Comparison of ENCODE assay signal across 1 cellular context in the genomic region with DNA sequence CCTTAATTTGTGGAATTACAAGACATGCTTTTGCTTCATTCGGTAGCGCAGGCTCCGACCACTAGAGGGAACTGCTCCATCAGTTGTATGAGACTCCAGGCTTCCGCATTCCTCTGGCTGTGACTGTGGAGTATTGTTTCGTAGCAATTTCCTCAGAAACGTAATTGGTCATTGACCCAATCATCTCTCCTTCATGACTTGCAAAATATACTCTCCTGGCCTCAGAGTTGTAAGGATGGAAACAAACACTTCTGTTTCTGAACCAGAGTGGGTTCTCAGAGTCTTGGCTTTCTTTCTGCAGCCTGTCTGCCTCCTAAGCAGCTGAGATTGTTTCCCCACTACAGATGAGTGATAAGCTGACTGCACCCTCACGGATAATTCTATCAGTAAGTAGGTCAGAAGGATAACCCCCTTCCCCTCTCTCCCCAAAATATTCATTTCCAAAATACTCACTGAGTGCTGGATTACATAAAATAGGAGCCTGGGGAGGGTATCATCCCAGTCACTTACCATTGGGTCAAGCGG.
A peak's percentile ranks its signal among the peaks of the same experiment; 100 is the strongest.
TF ChIP-seq lines count a peak whose summit lies in the region.

No MANE protein-coding gene starts in this region.

TF ChIP-seq in K562, 482 proteins besides CTCF, POLR2A, EP300 and RAD21 (continued from another document):
- TF ChIP-seq ARID3A (IDR thresholded peaks at IDR 0.05; ENCODE audit: borderline replicate concordance, low read depth, low read length) (no peak), SMARCA5 (IDR thresholded peaks at IDR 0.05) (no peak), STAT5A (IDR thresholded peaks at IDR 0.05; ENCODE audit: borderline replicate concordance, low read length) (no peak), ZFP36 (IDR thresholded peaks at IDR 0.05; ENCODE audit: low read depth, low read length, partially characterized antibody) (no peak), POLR2H (tag; IDR thresholded peaks at IDR 0.05; ENCODE audit: low read depth) (peak; percentile 42; the same call in 1 of the 2 replicates), USF2 (CRISPR knock-in tag; IDR thresholded peaks at IDR 0.05) (no peak), MYC (IDR thresholded peaks at IDR 0.05; ENCODE audit: low read depth, low read length) (0 out of 2 replicates have a peak, but pooled peaks have one; percentile 12), MYC (CRISPR knock-in tag; IDR thresholded peaks at IDR 0.05; ENCODE audit: borderline replicate concordance, low read depth) (no peak), ZNF778 (CRISPR knock-in tag; IDR thresholded peaks at IDR 0.05) (no peak), U2AF2 (optimal IDR thresholded peaks at IDR 0.05; ENCODE audit: low read depth, low read length) (no peak), SAP30 (IDR thresholded peaks at IDR 0.05; ENCODE audit: borderline replicate concordance, insufficient read depth, low read depth, low read length, poor library complexity, severe bottlenecking) (no peak), ATF6 (CRISPR knock-in tag; IDR thresholded peaks at IDR 0.05) (no peak), SNRNP70 (optimal IDR thresholded peaks at IDR 0.05; ENCODE audit: low read depth, low read length) (no peak), MBD2 (IDR thresholded peaks at IDR 0.05; ENCODE audit: borderline replicate concordance, low read depth) (no peak), HIVEP1 (CRISPR knock-in tag; IDR thresholded peaks at IDR 0.05) (no peak), LEF1 (IDR thresholded peaks at IDR 0.05) (no peak), KDM2B (CRISPR knock-in tag; IDR thresholded peaks at IDR 0.05) (no peak), BRD9 (IDR thresholded peaks at IDR 0.05; ENCODE audit: low read depth, partially characterized antibody) (no peak)
